Comparison of ENCODE assay signal across 9 cellular contexts in genomic region chr16:47713225-47713595, GRCh38.
DNase-seq lines count a peak whose midpoint lies in the region; FAIRE-seq and TF ChIP-seq lines count a peak whose summit lies in the region.
"Had no signal": no experiment of that assay in that cellular context is flagged by ENCODE, and none has a peak within 500 bp of the region (broad histone marks: within the 10 kb centered on the region; RNA-seq: fewer than 3 reads in every experiment).

No MANE protein-coding gene starts in this region.

- H3K27me3 ChIP-seq in SJSA1 (replicated peaks): no peaks in the 10 kb centered on the region

- H3K4me1 ChIP-seq in SJSA1 (replicated peaks): peaks cover 43% of the 10 kb centered on the region

- H3K9me3 ChIP-seq in SJSA1 (replicated peaks): no peaks in the 10 kb centered on the region

- TF ChIP-seq POLR2A in H54 (IDR thresholded peaks at IDR 0.05; ENCODE audit: low read depth, low read length): no peak

- peak overlapping the region; percentile 41 for H3K27ac ChIP-seq in SJSA1

- FAIRE-seq in H54 (lab: Jason Lieb, UNC) (peak; percentile 87), D721Med (lab: Jason Lieb, UNC) (no peak)

- DNase-seq in GM12864 (ENCODE audit: low read depth) (peak; percentile 15), H54 (ENCODE audit: insufficient read length, low spot score) (no peak), SJSA1 (ENCODE audit: low read depth in 1 of 2, low spot score in 2 of 2) (peak; percentile 85 to 87), islet precursor cell (peak; percentile 69), medulla oblongata (ENCODE audit: extremely low spot score) (no peak), D721Med (ENCODE audit: insufficient read length, low spot score) (no peak), HuH-7 (ENCODE audit: low spot score) (no peak), NCI-H510A (lab: John Stamatoyannopoulos, UW) (no peak)
- DNase-seq: NCI-H526 had no signal

- H3K36me3 ChIP-seq in SJSA1: no peaks in the 10 kb centered on the region

- H3K4me3 ChIP-seq in GM12864 (ENCODE audit: low read depth, low read length) (no peak overlapping the region), SJSA1 (no peak overlapping the region)

- TF ChIP-seq CTCF in GM12864 (IDR thresholded peaks at IDR 0.05; ENCODE audit: low read depth, low read length, missing control alignments) (no peak), D721Med (IDR thresholded peaks at IDR 0.05; ENCODE audit: insufficient read depth, missing control alignments) (no peak)

Comparison
In these comparisons a context has a peak if more than half of its experiments do, and no peak if none do; other contexts are left out.
1. DNase-seq: peak in GM12864 (single experiment), SJSA1 (2 of 2) and islet precursor cell (single experiment); none in H54 (single experiment), medulla oblongata (single experiment), D721Med (single experiment), HuH-7 (single experiment) and NCI-H510A (single experiment).